ENCODE assay signal across 13 cellular contexts in the genomic region with DNA sequence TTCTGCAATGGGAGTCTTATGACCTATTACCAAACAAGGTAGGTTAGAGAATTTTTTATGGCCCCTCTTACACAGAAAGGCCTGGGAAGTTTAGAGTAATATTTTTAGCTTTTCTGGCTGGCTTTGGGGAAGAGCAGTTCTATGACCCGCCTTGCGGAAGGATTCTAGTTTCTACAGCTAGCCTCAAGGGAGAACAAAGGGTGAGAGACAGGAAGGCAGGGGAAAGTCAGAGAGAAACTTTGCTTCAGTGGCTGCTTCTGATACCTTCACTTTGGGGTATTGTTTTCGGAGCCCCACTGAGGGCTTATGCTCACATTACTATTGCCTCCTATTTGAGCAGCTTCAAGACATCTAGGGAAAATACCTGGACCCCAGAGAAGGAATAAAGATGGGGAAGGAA.
DNase-seq lines count a peak whose midpoint lies in the region; ATAC-seq and TF ChIP-seq lines count a peak whose summit lies in the region.
"Had no signal": no experiment of that assay in that cellular context is flagged by ENCODE, and none has a peak within 500 bp of the region (broad histone marks: within the 10 kb centered on the region; RNA-seq: fewer than 3 reads in every experiment).

No MANE protein-coding gene starts in this region.

- POLR2A ChIA-PET in activated CD4-positive, alpha-beta memory T cell treated with anti-CD3 and anti-CD28 coated beads for 36 hours (lab: Charles Lee), result no interaction called here

- CTCF ChIA-PET in activated CD4-positive, alpha-beta memory T cell treated with anti-CD3 and anti-CD28 coated beads for 36 hours (lab: Charles Lee), result interaction anchor here (0.6 to 1.3 kb wide), 2 partner anchors 199 to 310 kb away, joined by 3 to 7 read pairs; no protein-coding TSS in a partner anchor

- no peaks in the 10 kb centered on the region for H3K27me3 Mint-ChIP-seq in activated CD4-positive, alpha-beta memory T cell treated with anti-CD3 and anti-CD28 coated beads for 36 hours
- H3K27me3 Mint-ChIP-seq: brain had no signal

- no peaks in the 10 kb centered on the region for H3K4me1 Mint-ChIP-seq in activated CD4-positive, alpha-beta memory T cell treated with anti-CD3 and anti-CD28 coated beads for 36 hours (ENCODE audit: low read depth)
- H3K4me1 Mint-ChIP-seq: brain had no signal

- no peak for TF ChIP-seq CTCF in GM12865 (IDR thresholded peaks at IDR 0.05; ENCODE audit: insufficient read depth, low read depth, low read length, missing control alignments)

- no peaks in the 10 kb centered on the region for H3K36me3 Mint-ChIP-seq in activated CD4-positive, alpha-beta memory T cell treated with anti-CD3 and anti-CD28 coated beads for 36 hours
- H3K36me3 Mint-ChIP-seq: brain; CD4-positive, alpha-beta memory T cell; T-cell had no signal

- no peak overlapping the region for H3K4me3 Mint-ChIP-seq in activated CD4-positive, alpha-beta memory T cell treated with anti-CD3 and anti-CD28 coated beads for 36 hours
- H3K4me3 Mint-ChIP-seq: brain; CD4-positive, alpha-beta memory T cell had no signal

- peak; percentile 85 for DNase-seq in GM12865 (ENCODE audit: low read depth)
- DNase-seq in NCI-H1105 (lab: John Stamatoyannopoulos, UW), result no peak
- no peak for DNase-seq in retina
- DNase-seq in activated CD4-positive, alpha-beta memory T cell treated with anti-CD3 and anti-CD28 coated beads for 36 hours, result no peak
- DNase-seq in activated gamma-delta T cell (lab: John Stamatoyannopoulos, UW), result no peak
- DNase-seq: CD4-positive, alpha-beta memory T cell; stimulated activated CD8-positive, alpha-beta memory T cell treated with anti-CD3 and anti-CD28 coated beads, Interleukin-4, amount 100 ng/mL, for 48 hours; T-cell had no signal

- peak overlapping the region; percentile 28 for H3K4me3 ChIP-seq in GM12865 (ENCODE audit: low read depth, low read length)
- H3K4me3 ChIP-seq: lung had no signal

- no peaks in the 10 kb centered on the region for H3K9me3 Mint-ChIP-seq in activated CD4-positive, alpha-beta memory T cell treated with anti-CD3 and anti-CD28 coated beads for 36 hours
- H3K9me3 Mint-ChIP-seq: brain; CD4-positive, alpha-beta memory T cell; T-cell had no signal

- peak; percentile 89 for ATAC-seq in GM19372 (IDR thresholded peaks at IDR 0.05; ENCODE audit: low read depth, unreplicated experiment)
- ATAC-seq in HG02840 (IDR thresholded peaks at IDR 0.05; ENCODE audit: low FRiP score, unreplicated experiment), result peak; percentile 53
- peak; percentile 96 for ATAC-seq in HG03571 (IDR thresholded peaks at IDR 0.05; ENCODE audit: unreplicated experiment)

- H3K27ac Mint-ChIP-seq in activated CD4-positive, alpha-beta memory T cell treated with anti-CD3 and anti-CD28 coated beads for 36 hours, result no peak overlapping the region
- H3K27ac Mint-ChIP-seq: CD4-positive, alpha-beta memory T cell; T-cell had no signal

- intact Hi-C loops in activated CD4-positive, alpha-beta memory T cell treated with anti-CD3 and anti-CD28 coated beads for 36 hours (cut with micrococcal nuclease), result no loop called here
